8 cellular contexts compared by ENCODE assay signal in genomic region chr12:107843351-107844311, GRCh38.
DNase-seq lines count a peak whose midpoint lies in the region; ATAC-seq and TF ChIP-seq lines count a peak whose summit lies in the region.

No MANE protein-coding gene starts in this region.

- H3K4me3 Mint-ChIP-seq in activated CD8-positive, alpha-beta memory T cell treated with anti-CD3 and anti-CD28 coated beads, Interleukin-2, amount 10 ng/mL, durations not matched to agents 7 days and 5 days = no peak overlapping the region

- peak; percentile 59 for ATAC-seq in left lung
- ATAC-seq in activated CD8-positive, alpha-beta memory T cell treated with anti-CD3 and anti-CD28 coated beads, Interleukin-2, amount 10 ng/mL, durations not matched to agents 7 days and 5 days = no peak

- H3K36me3 ChIP-seq in left lung (no peaks in the 10 kb centered on the region), subcutaneous abdominal adipose tissue (ENCODE audit: control insufficient read depth in 5 of 5, insufficient read depth in 5 of 5, low read length in 5 of 5) (no peaks in the 10 kb centered on the region)

- no peaks in the 10 kb centered on the region for H3K36me3 Mint-ChIP-seq in activated CD8-positive, alpha-beta memory T cell treated with anti-CD3 and anti-CD28 coated beads, Interleukin-2, amount 10 ng/mL, durations not matched to agents 7 days and 5 days

- intact Hi-C loops in left lung (cut with DNase I) = no loop called here

- peaks cover 70 to 100% of the 10 kb centered on the region in 2 donors for H3K27me3 ChIP-seq in left lung
- peaks cover 24 to 34% (median 26%) of the 10 kb centered on the region in 5 donors for H3K27me3 ChIP-seq in subcutaneous abdominal adipose tissue (ENCODE audit: control insufficient read depth in 5 of 5, insufficient read depth in 4 of 5, low read length in 5 of 5)

- peaks cover 8% of the 10 kb centered on the region for H3K4me1 Mint-ChIP-seq in activated CD8-positive, alpha-beta memory T cell treated with anti-CD3 and anti-CD28 coated beads, Interleukin-2, amount 10 ng/mL, durations not matched to agents 7 days and 5 days

- H3K4me1 ChIP-seq in left lung = peaks cover 17 to 21% of the 10 kb centered on the region in 2 donors
- peaks cover 0 to 24% (median 19%) of the 10 kb centered on the region in 5 donors for H3K4me1 ChIP-seq in subcutaneous abdominal adipose tissue (ENCODE audit: control insufficient read depth in 5 of 5, insufficient read depth in 5 of 5, low read length in 5 of 5)

- no peaks in the 10 kb centered on the region for H3K9me3 Mint-ChIP-seq in activated CD8-positive, alpha-beta memory T cell treated with anti-CD3 and anti-CD28 coated beads, Interleukin-2, amount 10 ng/mL, durations not matched to agents 7 days and 5 days (ENCODE audit: low read depth)

- no peak for TF ChIP-seq CTCF in left lung (IDR thresholded peaks at IDR 0.05)

- no peak overlapping the region for H3K27ac Mint-ChIP-seq in activated CD8-positive, alpha-beta memory T cell treated with anti-CD3 and anti-CD28 coated beads, Interleukin-2, amount 10 ng/mL, durations not matched to agents 7 days and 5 days

- DNase-seq in NCI-H1417 (lab: John Stamatoyannopoulos, UW) (peak in 2 of 3 experiments; percentile 69 to 80), NCI-H1417 treated with DMSO at 0.1 percent for 48 hours (lab: John Stamatoyannopoulos, UW) (no peak), cerebellum (ENCODE audit: low spot score) (peak; percentile 14), left lung (no peak), DMS153 (lab: John Stamatoyannopoulos, UW) (no peak), HuH-7.5 (ENCODE audit: low spot score) (no peak)
- no peak for DNase-seq in activated CD8-positive, alpha-beta memory T cell treated with anti-CD3 and anti-CD28 coated beads, Interleukin-2, amount 10 ng/mL, durations not matched to agents 7 days and 5 days

- H3K9me3 ChIP-seq in left lung (no peaks in the 10 kb centered on the region), subcutaneous abdominal adipose tissue (ENCODE audit: control insufficient read depth in 5 of 5, low read length in 5 of 5) (no peaks in the 10 kb centered on the region)

- H3K27me3 Mint-ChIP-seq in activated CD8-positive, alpha-beta memory T cell treated with anti-CD3 and anti-CD28 coated beads, Interleukin-2, amount 10 ng/mL, durations not matched to agents 7 days and 5 days = peaks cover 76% of the 10 kb centered on the region

- CTCF ChIA-PET in activated CD8-positive, alpha-beta memory T cell treated with anti-CD3 and anti-CD28 coated beads, Interleukin-2, amount 10 ng/mL, durations not matched to agents 7 days and 5 days (lab: Charles Lee) = no interaction called here

- no peak overlapping the region for H3K9ac ChIP-seq in subcutaneous abdominal adipose tissue (ENCODE audit: low read length in 5 of 5)

- peak overlapping the region; percentile 9 to 10 for H3K4me3 ChIP-seq in left lung
- peak overlapping the region; percentile 7 to 42 (median 36) for H3K4me3 ChIP-seq in subcutaneous abdominal adipose tissue (ENCODE audit: low read depth in 1 of 5, low read length in 5 of 5)

- H3K27ac ChIP-seq in left lung (no peak overlapping the region), subcutaneous abdominal adipose tissue (ENCODE audit: low read depth, low read length) (no peak overlapping the region)

Comparison
In these comparisons a context has a peak if more than half of its experiments do, and no peak if none do; other contexts are left out.
1. DNase-seq: peak in NCI-H1417 (2 of 3) and cerebellum (single experiment); none in NCI-H1417 treated with DMSO at 0.1 percent for 48 hours (single experiment), left lung (0 of 2), DMS153 (single experiment), HuH-7.5 (single experiment) and activated CD8-positive, alpha-beta memory T cell treated with anti-CD3 and anti-CD28 coated beads, Interleukin-2, amount 10 ng/mL, durations not matched to agents 7 days and 5 days (single experiment).